In genomic region chr2:217551229-217551909, GRCh38 we compare ENCODE assay signal across 11 cellular contexts.
DNase-seq lines count a peak whose midpoint lies in the region; ATAC-seq, FAIRE-seq and TF ChIP-seq lines count a peak whose summit lies in the region.
"Had no signal": no experiment of that assay in that cellular context is flagged by ENCODE, and none has a peak within 500 bp of the region (broad histone marks: within the 10 kb centered on the region; RNA-seq: fewer than 3 reads in every experiment).

No MANE protein-coding gene starts in this region.

- intact Hi-C loops in Right ventricle myocardium superior (cut with DNase I) (no loop called here), right cardiac atrium (cut with DNase I) (no loop called here), upper lobe of right lung (cut with DNase I) (no loop called here)

- H3K4me2 ChIP-seq in SK-N-SH (0 out of 2 replicates have a peak overlapping the region, but pooled peaks have one; percentile 13), hepatocyte (peak overlapping the region; percentile 26)

- H3K79me2 ChIP-seq in SK-N-SH (ENCODE audit: insufficient read depth) (no peaks in the 10 kb centered on the region), hepatocyte (no peaks in the 10 kb centered on the region)

- H3K27ac Mint-ChIP-seq in progenitor cell of endocrine pancreas = no peak overlapping the region

- H3K27ac ChIP-seq in right cardiac atrium (ENCODE audit: low read length) (no peak overlapping the region), SK-N-SH (ENCODE audit: low read depth in 2 of 2, low read length in 1 of 2) (peak overlapping the region in 1 of 2 experiments; percentile 43; a peak in 1 of 4 replicates), hepatocyte (peak overlapping the region; percentile 84), upper lobe of right lung (no peak overlapping the region), small intestine (ENCODE audit: low read depth in 1 of 2, low read length in 1 of 2) (no peak overlapping the region)

- ATAC-seq in Right ventricle myocardium superior (ENCODE audit: poor library complexity) (peak; percentile 27), right cardiac atrium (no peak), upper lobe of right lung (peak; percentile 77)
- ATAC-seq: activated CD4-positive, CD25-positive, alpha-beta regulatory T cell treated with anti-CD3 and anti-CD28 coated beads, Interleukin-2, amount 50 U/mL, for 24 hours had no signal

- TF ChIP-seq CTCF in SK-N-SH (IDR thresholded peaks at IDR 0.05) (no peak), hepatocyte (IDR thresholded peaks at IDR 0.05; ENCODE audit: poor library complexity) (no peak), upper lobe of right lung (IDR thresholded peaks at IDR 0.05) (no peak), progenitor cell of endocrine pancreas (IDR thresholded peaks at IDR 0.05; ENCODE audit: unreplicated experiment) (no peak)

- peaks cover 9% of the 10 kb centered on the region for H3K27me3 Mint-ChIP-seq in progenitor cell of endocrine pancreas

- H3K9me3 ChIP-seq in right cardiac atrium (ENCODE audit: control insufficient read depth, low read length) (no peaks in the 10 kb centered on the region), SK-N-SH (no peaks in the 10 kb centered on the region), hepatocyte (ENCODE audit: low read depth) (no peaks in the 10 kb centered on the region), upper lobe of right lung (no peaks in the 10 kb centered on the region), small intestine (ENCODE audit: control insufficient read depth, low read depth) (no peaks in the 10 kb centered on the region)

- FAIRE-seq in small intestine (lab: Jason Lieb, UNC) = no peak

- H3K27me3 ChIP-seq in right cardiac atrium (ENCODE audit: control insufficient read depth, insufficient read depth) (no peaks in the 10 kb centered on the region), SK-N-SH (ENCODE audit: insufficient read depth) (no peaks in the 10 kb centered on the region), hepatocyte (no peaks in the 10 kb centered on the region), upper lobe of right lung (no peaks in the 10 kb centered on the region), small intestine (ENCODE audit: control insufficient read depth in 2 of 2, insufficient read depth in 2 of 2, low read length in 2 of 2) (no peaks in the 10 kb centered on the region)

- no peak overlapping the region for H3K4me3 Mint-ChIP-seq in progenitor cell of endocrine pancreas (ENCODE audit: low read depth)

- CTCF ChIA-PET in SK-N-SH (lab: Yijun Ruan, JAX) = no interaction called here

- no peak overlapping the region for H3K4me3 ChIP-seq in right cardiac atrium (ENCODE audit: low read length)
- H3K4me3 ChIP-seq in SK-N-SH (ENCODE audit: low read depth in 2 of 2, low read length in 1 of 2) = no peak overlapping the region
- H3K4me3 ChIP-seq in hepatocyte = no peak overlapping the region
- no peak overlapping the region for H3K4me3 ChIP-seq in upper lobe of right lung
- no peak overlapping the region for H3K4me3 ChIP-seq in small intestine (ENCODE audit: low read depth in 1 of 2, low read length in 2 of 2)

- POLR2A ChIA-PET in SK-N-SH (lab: Yijun Ruan, JAX) = no interaction called here

- H3K4me1 ChIP-seq in right cardiac atrium (ENCODE audit: control insufficient read depth, insufficient read depth, low read length) (peaks cover 3% of the 10 kb centered on the region), SK-N-SH (ENCODE audit: control insufficient read depth in 1 of 2, insufficient read depth in 2 of 2, low read depth in 1 of 2, low read length in 1 of 2) (peaks cover 0 to 10% of the 10 kb centered on the region in 2 experiments; a peak in 1 of 4 replicates), hepatocyte (ENCODE audit: insufficient read depth) (peaks cover 46% of the 10 kb centered on the region), upper lobe of right lung (peaks cover 7% of the 10 kb centered on the region), small intestine (ENCODE audit: control insufficient read depth in 2 of 2, insufficient read depth in 1 of 2, low read depth in 1 of 2, low read length in 1 of 2) (no peaks in the 10 kb centered on the region)

- H3K36me3 ChIP-seq in SK-N-SH (replicated peaks in 1 of 2; ENCODE audit: control insufficient read depth in 1 of 2, insufficient read depth in 2 of 2, low read length in 1 of 2) = no peaks in the 10 kb centered on the region
- no peaks in the 10 kb centered on the region for H3K36me3 ChIP-seq in hepatocyte (replicated peaks; ENCODE audit: insufficient read depth, low read depth)
- H3K36me3 ChIP-seq in upper lobe of right lung = no peaks in the 10 kb centered on the region
- no peaks in the 10 kb centered on the region for H3K36me3 ChIP-seq in small intestine (ENCODE audit: control insufficient read depth in 2 of 2, insufficient read depth in 2 of 2, low read length in 2 of 2)

- DNase-seq in Right ventricle myocardium superior (no peak), right cardiac atrium (no peak), SK-N-SH (no peak), hepatocyte (ENCODE audit: low spot score) (peak; percentile 52), upper lobe of right lung (no peak), progenitor cell of endocrine pancreas (ENCODE audit: low spot score, unreplicated experiment) (no peak), small intestine (no peak)
- DNase-seq in activated effector memory CD4-positive, alpha-beta T cell treated with anti-CD3 and anti-CD28 coated beads, Interleukin-2, amount 50 U/mL, for 16 hours = no peak
- DNase-seq: activated naive CD4-positive, alpha-beta T cell; NCI-H2081 treated with DMSO at 0.1 percent for 48 hours had no signal

- H3K9me2 ChIP-seq in SK-N-SH (no peaks in the 10 kb centered on the region), hepatocyte (replicated peaks; ENCODE audit: insufficient read depth) (no peaks in the 10 kb centered on the region)

- no peaks in the 10 kb centered on the region for H3F3A ChIP-seq in SK-N-SH (replicated peaks; ENCODE audit: insufficient read depth)

- 69% methylated on average over 4 of the region's 4 CpGs for WGBS in right cardiac atrium
- WGBS in SK-N-SH (ENCODE audit: low lambda C conversion rate) = 57% methylated on average over 4 of the region's 4 CpGs
- 51% methylated on average over 4 of the region's 4 CpGs for WGBS in hepatocyte (ENCODE audit: low lambda C conversion rate, missing lambda C conversion rate)
- 70 to 78% (median 75%) methylated on average over 4 of the region's 4 CpGs for WGBS in small intestine, 3 donors

- H3K9ac ChIP-seq in SK-N-SH = no peak overlapping the region

- H4K20me1 ChIP-seq in SK-N-SH (ENCODE audit: insufficient read depth) = no peaks in the 10 kb centered on the region
- no peaks in the 10 kb centered on the region for H4K20me1 ChIP-seq in hepatocyte (ENCODE audit: insufficient read depth, poor library complexity, severe bottlenecking)

- no peaks in the 10 kb centered on the region for H3K36me3 Mint-ChIP-seq in progenitor cell of endocrine pancreas (ENCODE audit: insufficient read depth)

- TF ChIP-seq EP300 in SK-N-SH (IDR thresholded peaks at IDR 0.05; ENCODE audit: borderline replicate concordance in 1 of 2, low read depth in 1 of 2, low read length in 1 of 2) = peak in 1 of 2 experiments; percentile 49; a peak in 1 of 4 replicates

- no peak for TF ChIP-seq RAD21 in SK-N-SH (IDR thresholded peaks at IDR 0.05; ENCODE audit: low read length)

- peaks cover 2% of the 10 kb centered on the region for H3K9me3 Mint-ChIP-seq in progenitor cell of endocrine pancreas (ENCODE audit: low read depth)

- H3K4me1 Mint-ChIP-seq in progenitor cell of endocrine pancreas (ENCODE audit: low read depth) = peaks cover 5% of the 10 kb centered on the region

- no peak overlapping the region for H2AFZ ChIP-seq in SK-N-SH (ENCODE audit: low read depth)
- no peak overlapping the region for H2AFZ ChIP-seq in hepatocyte

TF ChIP-seq in SK-N-SH, 30 proteins besides CTCF, POLR2A, EP300 and RAD21 (continues in another document):
- TF ChIP-seq RXRA (IDR thresholded peaks at IDR 0.05; ENCODE audit: borderline replicate concordance, low read depth) (peak; percentile 56; the same call in 1 of the 2 replicates), GATA2 (CRISPR knock-in tag; IDR thresholded peaks at IDR 0.05) (no peak), FOSL2 (IDR thresholded peaks at IDR 0.05; ENCODE audit: borderline replicate concordance, low read depth) (peak; percentile 69; the same call in 1 of the 2 replicates), NFIC (IDR thresholded peaks at IDR 0.05; ENCODE audit: borderline replicate concordance) (peak; percentile 71; the same call in 1 of the 2 replicates), JUND (IDR thresholded peaks at IDR 0.05) (peak; percentile 79), TEAD4 (IDR thresholded peaks at IDR 0.05; ENCODE audit: borderline replicate concordance, insufficient read depth) (peak; percentile 75), REST (IDR thresholded peaks at IDR 0.05; ENCODE audit: low read depth, low read length) (no peak), TCF12 (IDR thresholded peaks at IDR 0.05) (peak; percentile 81)

Comparison
In these comparisons a context has a peak if more than half of its experiments do, and no peak if none do; other contexts are left out.
1. ATAC-seq: peak in Right ventricle myocardium superior (single experiment) and upper lobe of right lung (single experiment); none in right cardiac atrium (0 of 2).